ENCODE assay signal across 22 cellular contexts in genomic region chr11:21474529-21474928, GRCh38.
"Had no signal": no experiment of that assay in that cellular context is flagged by ENCODE, and none has a peak within 500 bp of the region (broad histone marks: within the 10 kb centered on the region; RNA-seq: fewer than 3 reads in every experiment).

No MANE protein-coding gene starts in this region.

- H3K36me3 ChIP-seq: esophagus squamous epithelium, gastrocnemius medialis, heart right ventricle, left lung, lower lobe of right lung had no signal

- H3K27me3 ChIP-seq: gastrocnemius medialis, heart right ventricle, left lung had no signal

- H3K9me3 ChIP-seq: esophagus squamous epithelium, gastrocnemius medialis, heart right ventricle, left lung, lower lobe of right lung had no signal

- H3K4me3 ChIP-seq: esophagus squamous epithelium, gastrocnemius medialis, heart right ventricle, left lung, lower lobe of right lung, mucosa of descending colon had no signal

- ATAC-seq: effector memory CD8-positive, alpha-beta T cell; esophagus mucosa; gastrocnemius medialis; heart right ventricle; left cardiac atrium; left lung; left ventricle myocardium superior; lower lobe of right lung; mucosa of descending colon; naive thymus-derived CD8-positive, alpha-beta T cell had no signal

- H3K27ac ChIP-seq: epithelial cell of prostate, esophagus squamous epithelium, gastrocnemius medialis, heart right ventricle, left lung, lower lobe of right lung had no signal

- H3K4me1 ChIP-seq: gastrocnemius medialis, heart right ventricle, left lung, lower lobe of right lung had no signal

- DNase-seq: cortex of kidney; effector CD8-positive, alpha-beta T cell; effector memory CD8-positive, alpha-beta T cell; endodermal cell; esophagus squamous epithelium; foreskin fibroblast; foreskin melanocyte; gastrocnemius medialis; glutamatergic neuron; head of caudate nucleus; heart right ventricle; hippocampal formation; left cardiac atrium; left lung; left ventricle myocardium superior; lower lobe of right lung; mesenchymal stem cell; mucosa of descending colon; naive B cell; naive thymus-derived CD8-positive, alpha-beta T cell had no signal
